ENCODE assay signal across 8 cellular contexts in genomic region chr5:147234825-147235635, GRCh38. TPM values are rescaled to one million over a fixed set of nuclear protein-coding genes. Genes with fewer than 3 reads are reported as not detected.
DNase-seq lines count a peak whose midpoint lies in the region; ATAC-seq, FAIRE-seq and TF ChIP-seq lines count a peak whose summit lies in the region.

STK32A (plus strand) TSS chr5:147235026; CDS start chr5:147239635, 4,609 bp downstream.

- CTCF ChIA-PET in T-cell (lab: Charles Lee) = no interaction called here
- CTCF ChIA-PET in activated CD8-positive, alpha-beta T cell treated with anti-CD3 and anti-CD28 coated beads, Interleukin-2, amount 10 ng/mL, durations not matched to agents 7 days and 5 days (lab: Charles Lee) = no interaction called here

- peak; percentile 34 for DNase-seq in HTR-8/SVneo (ENCODE audit: insufficient read length, low spot score)
- no peak for DNase-seq in T-cell
- DNase-seq in globus pallidus (ENCODE audit: low spot score) = peak; percentile 35
- DNase-seq in occipital lobe (lab: John Stamatoyannopoulos, UW) = peak; percentile 10
- no peak for DNase-seq in SIG-M5 (lab: John Stamatoyannopoulos, UW)
- no peak for DNase-seq in activated CD4-positive, CD25-positive, alpha-beta regulatory T cell (lab: John Stamatoyannopoulos, UW)
- no peak for DNase-seq in activated CD8-positive, alpha-beta T cell treated with anti-CD3 and anti-CD28 coated beads, Interleukin-2, amount 10 ng/mL, durations not matched to agents 7 days and 5 days

- peak; percentile 42 for TF ChIP-seq CTCF in 22Rv1 (IDR thresholded peaks at IDR 0.05)

- H3K4me3 Mint-ChIP-seq in T-cell = peak within 1 kb of the TSS; percentile 14 to 23 (median 18)
- H3K4me3 Mint-ChIP-seq in activated CD8-positive, alpha-beta T cell treated with anti-CD3 and anti-CD28 coated beads, Interleukin-2, amount 10 ng/mL, durations not matched to agents 7 days and 5 days = no peak within 1 kb of the TSS

- H3K27ac ChIP-seq in 22Rv1 = no peak within 1 kb of the TSS

- no peaks in the 10 kb centered on the region for H3K36me3 Mint-ChIP-seq in T-cell
- H3K36me3 Mint-ChIP-seq in activated CD8-positive, alpha-beta T cell treated with anti-CD3 and anti-CD28 coated beads, Interleukin-2, amount 10 ng/mL, durations not matched to agents 7 days and 5 days (ENCODE audit: low read depth) = no peaks in the 10 kb centered on the region

- peaks cover 0 to 2% (median 0%) of the 10 kb centered on the region in 3 donors for H3K9me3 Mint-ChIP-seq in T-cell
- no peaks in the 10 kb centered on the region for H3K9me3 Mint-ChIP-seq in activated CD8-positive, alpha-beta T cell treated with anti-CD3 and anti-CD28 coated beads, Interleukin-2, amount 10 ng/mL, durations not matched to agents 7 days and 5 days (ENCODE audit: insufficient read depth)

- peak in 2 of 4 experiments; percentile 20 to 26 for ATAC-seq in T-cell (replicated peaks in 1 of 4)
- ATAC-seq in activated CD8-positive, alpha-beta T cell treated with anti-CD3 and anti-CD28 coated beads, Interleukin-2, amount 10 ng/mL, durations not matched to agents 7 days and 5 days = no peak

- FAIRE-seq in HTR-8/SVneo (lab: Jason Lieb, UNC) = no peak

- H3K4me1 Mint-ChIP-seq in T-cell = peaks cover 5 to 8% (median 5%) of the 10 kb centered on the region in 3 donors
- no peaks in the 10 kb centered on the region for H3K4me1 Mint-ChIP-seq in activated CD8-positive, alpha-beta T cell treated with anti-CD3 and anti-CD28 coated beads, Interleukin-2, amount 10 ng/mL, durations not matched to agents 7 days and 5 days (ENCODE audit: low read depth)

- H3K27me3 Mint-ChIP-seq in T-cell = peaks cover 56 to 59% of the 10 kb centered on the region in 2 donors
- peaks cover 16% of the 10 kb centered on the region for H3K27me3 Mint-ChIP-seq in activated CD8-positive, alpha-beta T cell treated with anti-CD3 and anti-CD28 coated beads, Interleukin-2, amount 10 ng/mL, durations not matched to agents 7 days and 5 days (ENCODE audit: low read depth)

- POLR2A ChIA-PET in T-cell (lab: Charles Lee) = no interaction called here
- POLR2A ChIA-PET in activated CD8-positive, alpha-beta T cell treated with anti-CD3 and anti-CD28 coated beads, Interleukin-2, amount 10 ng/mL, durations not matched to agents 7 days and 5 days (lab: Charles Lee) = no interaction called here

- H3K27ac Mint-ChIP-seq in T-cell = no peak within 1 kb of the TSS
- H3K27ac Mint-ChIP-seq in activated CD8-positive, alpha-beta T cell treated with anti-CD3 and anti-CD28 coated beads, Interleukin-2, amount 10 ng/mL, durations not matched to agents 7 days and 5 days = no peak within 1 kb of the TSS

RNA-seq across cellular contexts. Expression of gene STK32A, which starts in this region (rescaled TPM):
- total RNA-seq in T-cell (not detected), occipital lobe (5.3 TPM)
- not detected for total RNA-seq in activated CD8-positive, alpha-beta T cell treated with anti-CD3 and anti-CD28 coated beads, Interleukin-2, amount 10 ng/mL, durations not matched to agents 7 days and 5 days

Comparison
In these comparisons a context has a peak if more than half of its experiments do, and no peak if none do; other contexts are left out.
1. DNase-seq: peak in HTR-8/SVneo (single experiment), globus pallidus (single experiment) and occipital lobe (single experiment); none in T-cell (0 of 34), SIG-M5 (single experiment), activated CD4-positive, CD25-positive, alpha-beta regulatory T cell (0 of 4) and activated CD8-positive, alpha-beta T cell treated with anti-CD3 and anti-CD28 coated beads, Interleukin-2, amount 10 ng/mL, durations not matched to agents 7 days and 5 days (single experiment).